Comparison of ENCODE assay signal across 1 cellular context in the genomic region with DNA sequence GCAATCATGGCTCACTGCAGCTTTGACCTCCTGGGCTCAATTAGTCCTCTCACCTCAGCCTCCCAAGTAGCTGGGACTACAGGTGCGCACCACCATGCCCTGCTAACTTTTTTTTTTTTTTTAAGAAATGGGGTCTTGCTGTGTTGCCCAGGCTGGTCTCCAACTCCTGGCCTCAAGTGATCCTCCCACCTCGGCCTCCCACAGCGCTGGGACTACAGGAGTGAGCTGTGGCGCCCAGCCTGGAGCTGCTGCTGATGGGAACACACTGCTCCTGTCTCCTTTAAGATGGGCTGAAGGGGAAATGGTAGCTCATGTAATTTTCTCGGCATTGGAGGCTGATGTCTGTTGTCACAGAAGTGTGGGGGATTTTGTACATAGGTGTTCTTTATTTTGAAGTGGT.
A peak's percentile ranks its signal among the peaks of the same experiment; 100 is the strongest.
TF ChIP-seq lines count a peak whose summit lies in the region.

No MANE protein-coding gene starts in this region.

TF ChIP-seq in K562, 482 proteins besides CTCF, POLR2A, EP300 and RAD21:
- TF ChIP-seq FOXM1 (IDR thresholded peaks at IDR 0.05; ENCODE audit: low read depth) = no peak
- no peak for TF ChIP-seq FOXM1 (CRISPR knock-in tag; IDR thresholded peaks at IDR 0.05; ENCODE audit: low read depth)
- TF ChIP-seq NFE2L1 (tag; IDR thresholded peaks at IDR 0.05; ENCODE audit: borderline replicate concordance, low read depth) = no peak
- TF ChIP-seq ZNF121 (CRISPR knock-in tag; conservative IDR thresholded peaks at IDR 0.05) = peak; percentile 56
- no peak for TF ChIP-seq RUNX1 (IDR thresholded peaks at IDR 0.05; ENCODE audit: low read depth)
TF ChIP-seq in K562: peak in this region for 1.
